In genomic region chrX:149114001-149114400, GRCh38 we compare ENCODE assay signal across 6 cellular contexts.
"Had no signal": no experiment of that assay in that cellular context is flagged by ENCODE, and none has a peak within 500 bp of the region (broad histone marks: within the 10 kb centered on the region; RNA-seq: fewer than 3 reads in every experiment).

No MANE protein-coding gene starts in this region.

- H3K4me3 ChIP-seq: GM23338, K562 had no signal

- DNase-seq: H9, HCEC 1CT, IMR-90, KG1 had no signal

- ATAC-seq: GM23338, K562 had no signal
